Comparison of ENCODE assay signal across 8 cellular contexts in genomic region chr6:10465633-10466499, GRCh38. TPM values are rescaled to one million over a fixed set of nuclear protein-coding genes. Genes with fewer than 3 reads are reported as not detected.
A peak's percentile ranks its signal among the peaks of the same experiment; 100 is the strongest.
DNase-seq lines count a peak whose midpoint lies in the region; ATAC-seq and TF ChIP-seq lines count a peak whose summit lies in the region.

No MANE protein-coding gene starts in this region.

- H2AFZ ChIP-seq in mammary epithelial cell (ENCODE audit: low read depth, low read length) = no peak overlapping the region
- no peak overlapping the region for H2AFZ ChIP-seq in neuronal stem cell (ENCODE audit: low read length)

- no peak overlapping the region for H4K91ac ChIP-seq in neuronal stem cell (ENCODE audit: low read depth, low read length, poor library complexity)

- H3K9me3 ChIP-seq in mammary epithelial cell (replicated peaks; ENCODE audit: insufficient read depth, low read length) = no peaks in the 10 kb centered on the region
- H3K9me3 ChIP-seq in neuronal stem cell (replicated peaks in 1 of 2; ENCODE audit: control insufficient read depth in 2 of 2, insufficient read depth in 1 of 2, low read depth in 1 of 2, low read length in 2 of 2) = no peaks in the 10 kb centered on the region

- WGBS in mammary epithelial cell (ENCODE audit: low coverage, missing lambda C conversion rate) = 96% methylated on average over 16 of the region's 20 CpGs
- 100% methylated on average over 1 of the region's 20 CpGs; no CpG with 5 or more reads in 1 of the 2 donors for WGBS in neuronal stem cell (ENCODE audit: extremely low coverage in 2 of 2, insufficient read length in 2 of 2, insufficient replicate concordance in 1 of 2), 2 donors

- TF ChIP-seq CTCF in AG09309 (IDR thresholded peaks at IDR 0.05; ENCODE audit: control insufficient read depth, insufficient read depth, low read depth, low read length, missing control alignments) (peak; percentile 65), GM12865 (IDR thresholded peaks at IDR 0.05; ENCODE audit: insufficient read depth, low read depth, low read length, missing control alignments) (peak; percentile 50), mammary epithelial cell (conservative IDR thresholded peaks at IDR 0.05 in 1 of 2, IDR thresholded peaks at IDR 0.05 in 1 of 2; ENCODE audit: extremely low read depth in 1 of 2, insufficient read depth in 1 of 2, low read depth in 1 of 2, low read length in 2 of 2) (peak; percentile 48 to 73)

- BruUV-seq in mammary epithelial cell (replicated peaks; lab: Mats Ljungman, UMichigan) = no TSS peak

- no peak overlapping the region for H4K8ac ChIP-seq in neuronal stem cell (ENCODE audit: low read depth, low read length)

- dilution Hi-C loops in mammary epithelial cell (cut with HindIII; ENCODE audit: low sequenced_read_pairs) = no loop called here

- H3K18ac ChIP-seq in neuronal stem cell (ENCODE audit: low read length) = peak overlapping the region; percentile 20

- H2AK5ac ChIP-seq in neuronal stem cell (ENCODE audit: low read depth, low read length) = peak overlapping the region; percentile 47

- H3K36me3 ChIP-seq in mammary epithelial cell (ENCODE audit: insufficient read depth, low read length) = no peaks in the 10 kb centered on the region
- H3K36me3 ChIP-seq in neuronal stem cell (replicated peaks in 1 of 2; ENCODE audit: control insufficient read depth in 2 of 2, insufficient read depth in 2 of 2, low read length in 2 of 2) = no peaks in the 10 kb centered on the region

- in situ Hi-C loops in mammary epithelial cell (cut with MboI; ENCODE audit: low sequenced_read_pairs in 2 of 2) = no loop called here

- peak overlapping the region; percentile 71 for H3K14ac ChIP-seq in neuronal stem cell (ENCODE audit: low read length)

- H3K9ac ChIP-seq in mammary epithelial cell (ENCODE audit: insufficient read depth, low read length) = no peak overlapping the region
- H3K9ac ChIP-seq in neuronal stem cell (ENCODE audit: low read depth, low read length, poor library complexity) = no peak overlapping the region

- no peak overlapping the region for H3K4ac ChIP-seq in neuronal stem cell (ENCODE audit: low read length)

- H3K27me3 ChIP-seq in mammary epithelial cell (ENCODE audit: insufficient read depth, low read length) = no peaks in the 10 kb centered on the region
- H3K27me3 ChIP-seq in neuronal stem cell (ENCODE audit: control insufficient read depth in 3 of 3, insufficient read depth in 3 of 3, low read depth in 1 of 3, low read length in 3 of 3) = no peaks in the 10 kb centered on the region

- H3K4me1 ChIP-seq in mammary epithelial cell (ENCODE audit: insufficient read depth, low read length) = no peaks in the 10 kb centered on the region
- peaks cover 0 to 4% of the 10 kb centered on the region in 2 donors for H3K4me1 ChIP-seq in neuronal stem cell (ENCODE audit: control insufficient read depth in 2 of 2, insufficient read depth in 1 of 2, low read depth in 1 of 2, low read length in 2 of 2)

- H4K20me1 ChIP-seq in mammary epithelial cell (ENCODE audit: insufficient read depth, low read length) = no peaks in the 10 kb centered on the region

- DNase-seq in AG09309 (ENCODE audit: low read depth) (no peak), GM12865 (ENCODE audit: low read depth) (peak; percentile 61), NCI-H1694 (lab: John Stamatoyannopoulos, UW) (peak; percentile 9), mammary epithelial cell (peak; percentile 36), neuronal stem cell (ENCODE audit: low spot score) (peak; percentile 43), NCI-H2107 treated with DMSO at 0.1 percent for 48 hours (lab: John Stamatoyannopoulos, UW; ENCODE audit: unreplicated experiment) (no peak), pons (ENCODE audit: low spot score) (no peak)

- no peaks in the 10 kb centered on the region for H3K79me1 ChIP-seq in neuronal stem cell (ENCODE audit: low read depth, low read length)

- H3K4me2 ChIP-seq in mammary epithelial cell (ENCODE audit: insufficient read depth, low read depth, low read length) (no peak overlapping the region), neuronal stem cell (ENCODE audit: insufficient read depth, low read length, poor library complexity, severe bottlenecking) (no peak overlapping the region)

- no peak overlapping the region for H3K27ac ChIP-seq in mammary epithelial cell (ENCODE audit: insufficient read depth, low read depth, low read length)
- H3K27ac ChIP-seq in neuronal stem cell (replicated peaks; ENCODE audit: low read length) = no peak overlapping the region

- no peak for ATAC-seq in GM18498 (IDR thresholded peaks at IDR 0.05; ENCODE audit: unreplicated experiment)

- intact Hi-C loops in mammary epithelial cell (cut with micrococcal nuclease) = loop anchor here (1.0 kb wide), 3 partner anchors 25 to 53 kb away; no protein-coding TSS in a partner anchor

- H2BK12ac ChIP-seq in neuronal stem cell (ENCODE audit: low read length) = no peak overlapping the region

- no peak overlapping the region for H2BK120ac ChIP-seq in neuronal stem cell (ENCODE audit: low read depth, low read length)

- CTCF ChIA-PET in mammary epithelial cell (lab: Charles Lee; ENCODE audit: low non-redundant PET) = interaction anchor here (0.6 to 1.1 kb wide), 4 partner anchors 13 to 32 kb away, joined by 3 to 7 read pairs (median 6); no protein-coding TSS in a partner anchor

- no peak overlapping the region for H3K23ac ChIP-seq in neuronal stem cell (ENCODE audit: low read depth, low read length, poor library complexity)

- no peaks in the 10 kb centered on the region for H3K79me2 ChIP-seq in mammary epithelial cell (ENCODE audit: insufficient read depth, low read length)

- peak overlapping the region; percentile 91 for H2BK15ac ChIP-seq in neuronal stem cell (ENCODE audit: low read length)

- no peak overlapping the region for H2BK5ac ChIP-seq in neuronal stem cell (ENCODE audit: low read length)

- H3K4me3 ChIP-seq in AG09309 (ENCODE audit: control insufficient read depth, low read depth, low read length) (no peak overlapping the region), GM12865 (ENCODE audit: low read depth, low read length) (no peak overlapping the region), mammary epithelial cell (replicated peaks in 1 of 3; ENCODE audit: insufficient read depth in 1 of 3, low read depth in 2 of 3, low read length in 3 of 3) (no peak overlapping the region), neuronal stem cell (ENCODE audit: low read length in 2 of 2) (no peak overlapping the region)

RNA-seq across cellular contexts. Expression of gene TFAP2A, which starts 51.0 kb away (rescaled TPM):
- 100 to 1,000 TPM in 1 of 2 donors, 10 to 100 TPM in 1; 15.7 to 112 TPM for total RNA-seq in mammary epithelial cell
- 18.8 TPM for polyA plus RNA-seq in mammary epithelial cell
- polyA minus RNA-seq in mammary epithelial cell = 31.8 TPM
- polyA plus RNA-seq in neuronal stem cell (2013, experiment 1 of 2) = 0.53 TPM
- 0.54 TPM for polyA plus RNA-seq in neuronal stem cell (2013, experiment 2 of 2)

RNA-seq across cellular contexts. Expression of gene GCNT2, which starts 55.3 kb away (rescaled TPM):
- total RNA-seq in mammary epithelial cell = under 1 TPM in 1 of 2 donors, not detected in 1; 0.33 TPM
- polyA plus RNA-seq in mammary epithelial cell = 0.02 TPM
- not detected for polyA minus RNA-seq in mammary epithelial cell
- 20.2 TPM for polyA plus RNA-seq in neuronal stem cell (2013, experiment 1 of 2)
- polyA plus RNA-seq in neuronal stem cell (2013, experiment 2 of 2) = 20.7 TPM

Comparison
In these comparisons a context has a peak if more than half of its experiments do, and no peak if none do; other contexts are left out.
1. DNase-seq: peak in GM12865 (single experiment), NCI-H1694 (single experiment), mammary epithelial cell (single experiment) and neuronal stem cell (single experiment); none in AG09309 (single experiment), NCI-H2107 treated with DMSO at 0.1 percent for 48 hours (single experiment) and pons (single experiment).
2. Peak in every context shown above with its lines, with median percentiles within 50 percentile points of each other: CTCF ChIP-seq.